In the genomic region with DNA sequence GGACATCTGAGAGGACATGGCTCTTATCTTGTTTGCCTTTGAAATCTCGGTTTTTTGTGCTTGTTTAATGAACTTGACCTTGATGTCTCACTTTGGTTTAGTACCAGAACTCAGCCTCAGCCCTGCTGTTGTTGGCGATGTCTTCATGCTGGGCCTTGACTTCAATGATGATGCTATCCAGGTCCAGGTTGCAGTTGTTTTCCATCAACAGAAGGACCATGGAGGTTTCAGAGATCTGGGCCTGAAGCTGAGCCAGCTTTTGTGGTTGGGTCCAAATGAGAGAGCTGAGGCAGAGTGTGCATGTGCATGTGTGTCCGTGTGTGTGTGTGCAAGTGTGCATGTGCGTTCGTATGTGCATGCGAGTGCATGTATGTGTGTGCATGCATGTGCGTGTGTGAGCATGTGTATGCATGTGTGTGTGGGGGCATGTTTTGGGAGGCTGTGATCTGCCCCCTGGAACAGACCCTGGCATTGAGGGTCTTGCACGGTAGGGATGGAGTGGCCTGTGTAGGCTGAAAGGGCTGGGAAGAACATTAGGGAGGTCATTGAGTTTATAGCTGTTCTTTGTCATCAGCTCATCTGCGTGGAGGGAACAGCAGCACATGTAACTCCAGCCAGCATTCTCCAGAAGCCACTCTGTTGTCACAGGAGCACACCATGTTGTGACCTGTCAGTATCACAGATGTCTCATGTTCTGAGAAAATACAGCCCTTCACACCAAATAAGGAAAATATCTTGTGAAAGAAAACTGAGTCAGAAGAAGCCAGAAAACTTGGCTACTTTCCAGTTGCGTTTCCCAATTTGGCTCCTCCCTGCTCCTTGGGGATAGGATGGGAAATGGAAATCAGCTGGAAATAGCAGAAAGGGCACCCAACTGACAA, we compare ENCODE assay signal across 14 cellular contexts. TPM values are rescaled to one million over a fixed set of nuclear protein-coding genes. Genes with fewer than 3 reads are reported as not detected.
DNase-seq lines count a peak whose midpoint lies in the region; ATAC-seq and TF ChIP-seq lines count a peak whose summit lies in the region.
"Had no signal": no experiment of that assay in that cellular context is flagged by ENCODE, and none has a peak within 500 bp of the region (broad histone marks: within the 10 kb centered on the region; RNA-seq: fewer than 3 reads in every experiment).

No MANE protein-coding gene starts in this region.

- RAD21 ChIA-PET in HCT116 (lab: Charles Lee; ENCODE audit: low non-redundant PET in 1 of 2, low total read pairs in 2 of 2, uncharacterized antibody in 2 of 2, unreplicated experiment in 2 of 2): no interaction called here

- DNase-seq in HCT116 (ENCODE audit: low read depth, low spot score) (no peak), astrocyte of the spinal cord (ENCODE audit: low read depth, low spot score) (peak; percentile 22), hepatic stellate cell (ENCODE audit: low spot score) (peak; percentile 72), stromal cell of bone marrow (ENCODE audit: low read depth) (peak; percentile 78), SHP77 (lab: John Stamatoyannopoulos, UW) (no peak), OCI-M2 (lab: John Stamatoyannopoulos, UW; ENCODE audit: unreplicated experiment) (no peak), SW 1271 (lab: John Stamatoyannopoulos, UW) (no peak)
- DNase-seq: cortex of kidney; NCI-H1694; stimulated activated CD4-positive, alpha-beta T cell treated with anti-CD3 and anti-CD28 coated beads, Interleukin-1b, Interleukin-23, amount 100 ng/mL, for 48 hours had no signal

- H3K79me2 ChIP-seq in HCT116 (ENCODE audit: insufficient read depth, low read length): no peaks in the 10 kb centered on the region

- H3K27me3 ChIP-seq in HCT116 (ENCODE audit: insufficient read depth, low read length): no peaks in the 10 kb centered on the region

- no peak for TF ChIP-seq CTCF in HCT116 (IDR thresholded peaks at IDR 0.05 in 2 of 3, conservative IDR thresholded peaks at IDR 0.05 in 1 of 3; ENCODE audit: borderline replicate concordance in 1 of 3, insufficient read depth in 1 of 3, low read depth in 2 of 3, low read length in 2 of 3)
- no peak for TF ChIP-seq CTCF in astrocyte of the spinal cord (IDR thresholded peaks at IDR 0.05; ENCODE audit: low read depth, low read length)

- no peaks in the 10 kb centered on the region for H3K36me3 ChIP-seq in HCT116 (ENCODE audit: control insufficient read depth in 1 of 2, insufficient read depth in 2 of 2, low read length in 2 of 2)

- H3K9me3 ChIP-seq in HCT116 (ENCODE audit: control insufficient read depth in 1 of 2, insufficient read depth in 1 of 2, low read depth in 1 of 2, low read length in 2 of 2): no peaks in the 10 kb centered on the region

- no peak overlapping the region for H3K27ac ChIP-seq in HCT116 (ENCODE audit: low read depth, low read length)
- H3K27ac ChIP-seq: SK-N-MC had no signal

- BruUV-seq in HCT116 (replicated peaks; lab: Mats Ljungman, UMichigan): no TSS peak

- no peaks in the 10 kb centered on the region for H4K20me1 ChIP-seq in HCT116 (ENCODE audit: insufficient read depth)

- no peak for TF ChIP-seq RAD21 in HCT116 (IDR thresholded peaks at IDR 0.05; ENCODE audit: low read depth)

- CTCF ChIA-PET in HCT116 (lab: Charles Lee): interaction anchor here (0.9 kb wide), 1 partner anchor 20 kb away, joined by 5 read pairs; no protein-coding TSS in a partner anchor

- no peak for TF ChIP-seq POLR2A in HCT116 (IDR thresholded peaks at IDR 0.05; ENCODE audit: borderline replicate concordance, extremely low read depth, insufficient read depth, insufficient read length)

- ATAC-seq in HCT116: no peak
- no peak for ATAC-seq in HG03521 (IDR thresholded peaks at IDR 0.05; ENCODE audit: unreplicated experiment)
- ATAC-seq: left colon had no signal

- H3K4me1 ChIP-seq in HCT116 (ENCODE audit: control insufficient read depth in 1 of 2, insufficient read depth in 2 of 2, low read length in 2 of 2): peaks cover 0 to 18% of the 10 kb centered on the region in 2 experiments; a peak in 1 of 4 replicates

- H3K4me3 ChIP-seq in HCT116 (replicated peaks in 1 of 2; ENCODE audit: low read depth in 1 of 2, low read length in 2 of 2): no peak overlapping the region
- H3K4me3 ChIP-seq in astrocyte of the spinal cord (ENCODE audit: low read depth, low read length): no peak overlapping the region
- H3K4me3 ChIP-seq: SK-N-MC had no signal

- intact Hi-C loops in HCT116 (cut with micrococcal nuclease): no loop called here

- H2AFZ ChIP-seq in HCT116 (ENCODE audit: low read depth, low read length, poor library complexity, severe bottlenecking): no peak overlapping the region

- no peaks in the 10 kb centered on the region for H3K9me2 ChIP-seq in HCT116 (ENCODE audit: insufficient read depth)

- POLR2A ChIA-PET in HCT116 (lab: Charles Lee): no interaction called here

- H3K4me2 ChIP-seq in HCT116 (ENCODE audit: low read length): no peak overlapping the region

- H3K9ac ChIP-seq in HCT116 (ENCODE audit: low read length): no peak overlapping the region

- in situ Hi-C loops in astrocyte of the spinal cord (cut with HindIII; ENCODE audit: low sequenced_read_pairs): no loop called here

TF ChIP-seq in HCT116, 20 proteins besides CTCF, POLR2A, EP300 and RAD21:
- TF ChIP-seq, protein P1, sequence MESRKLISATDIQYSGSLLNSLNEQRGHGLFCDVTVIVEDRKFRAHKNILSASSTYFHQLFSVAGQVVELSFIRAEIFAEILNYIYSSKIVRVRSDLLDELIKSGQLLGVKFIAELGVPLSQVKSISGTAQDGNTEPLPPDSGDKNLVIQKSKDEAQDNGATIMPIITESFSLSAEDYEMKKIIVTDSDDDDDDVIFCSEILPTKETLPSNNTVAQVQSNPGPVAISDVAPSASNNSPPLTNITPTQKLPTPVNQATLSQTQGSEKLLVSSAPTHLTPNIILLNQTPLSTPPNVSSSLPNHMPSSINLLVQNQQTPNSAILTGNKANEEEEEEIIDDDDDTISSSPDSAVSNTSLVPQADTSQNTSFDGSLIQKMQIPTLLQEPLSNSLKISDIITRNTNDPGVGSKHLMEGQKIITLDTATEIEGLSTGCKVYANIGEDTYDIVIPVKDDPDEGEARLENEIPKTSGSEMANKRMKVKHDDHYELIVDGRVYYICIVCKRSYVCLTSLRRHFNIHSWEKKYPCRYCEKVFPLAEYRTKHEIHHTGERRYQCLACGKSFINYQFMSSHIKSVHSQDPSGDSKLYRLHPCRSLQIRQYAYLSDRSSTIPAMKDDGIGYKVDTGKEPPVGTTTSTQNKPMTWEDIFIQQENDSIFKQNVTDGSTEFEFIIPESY (IDR thresholded peaks at IDR 0.05; ENCODE audit: extremely low read depth, insufficient replicate concordance, low read length): no peak
- TF ChIP-seq SRF (IDR thresholded peaks at IDR 0.05; ENCODE audit: low read depth) (peak; percentile 27; the same call in 1 of the 2 replicates), TCF7L2 (IDR thresholded peaks at IDR 0.05; ENCODE audit: borderline replicate concordance, extremely low read depth, insufficient read depth, insufficient read length) (no peak), FOSL1 (IDR thresholded peaks at IDR 0.05; ENCODE audit: low read depth) (no peak), EZH2 (IDR thresholded peaks at IDR 0.05) (no peak), CEBPB (IDR thresholded peaks at IDR 0.05; ENCODE audit: low read depth) (peak; percentile 24; the same call in 1 of the 2 replicates), POLR2AphosphoS5 (IDR thresholded peaks at IDR 0.05; ENCODE audit: low read depth, low read length) (no peak), EGR1 (IDR thresholded peaks at IDR 0.05; ENCODE audit: low read depth) (no peak), ELF1 (IDR thresholded peaks at IDR 0.05; ENCODE audit: borderline replicate concordance, low read depth) (no peak), JUND (IDR thresholded peaks at IDR 0.05) (no peak), SP1 (IDR thresholded peaks at IDR 0.05; ENCODE audit: low read depth) (no peak)
- TF ChIP-seq, protein P2, sequence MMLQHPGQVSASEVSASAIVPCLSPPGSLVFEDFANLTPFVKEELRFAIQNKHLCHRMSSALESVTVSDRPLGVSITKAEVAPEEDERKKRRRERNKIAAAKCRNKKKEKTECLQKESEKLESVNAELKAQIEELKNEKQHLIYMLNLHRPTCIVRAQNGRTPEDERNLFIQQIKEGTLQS (IDR thresholded peaks at IDR 0.05): no peak
- TF ChIP-seq, protein P3, sequence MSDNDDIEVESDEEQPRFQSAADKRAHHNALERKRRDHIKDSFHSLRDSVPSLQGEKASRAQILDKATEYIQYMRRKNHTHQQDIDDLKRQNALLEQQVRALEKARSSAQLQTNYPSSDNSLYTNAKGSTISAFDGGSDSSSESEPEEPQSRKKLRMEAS (IDR thresholded peaks at IDR 0.05): no peak
- TF ChIP-seq, protein P4, sequence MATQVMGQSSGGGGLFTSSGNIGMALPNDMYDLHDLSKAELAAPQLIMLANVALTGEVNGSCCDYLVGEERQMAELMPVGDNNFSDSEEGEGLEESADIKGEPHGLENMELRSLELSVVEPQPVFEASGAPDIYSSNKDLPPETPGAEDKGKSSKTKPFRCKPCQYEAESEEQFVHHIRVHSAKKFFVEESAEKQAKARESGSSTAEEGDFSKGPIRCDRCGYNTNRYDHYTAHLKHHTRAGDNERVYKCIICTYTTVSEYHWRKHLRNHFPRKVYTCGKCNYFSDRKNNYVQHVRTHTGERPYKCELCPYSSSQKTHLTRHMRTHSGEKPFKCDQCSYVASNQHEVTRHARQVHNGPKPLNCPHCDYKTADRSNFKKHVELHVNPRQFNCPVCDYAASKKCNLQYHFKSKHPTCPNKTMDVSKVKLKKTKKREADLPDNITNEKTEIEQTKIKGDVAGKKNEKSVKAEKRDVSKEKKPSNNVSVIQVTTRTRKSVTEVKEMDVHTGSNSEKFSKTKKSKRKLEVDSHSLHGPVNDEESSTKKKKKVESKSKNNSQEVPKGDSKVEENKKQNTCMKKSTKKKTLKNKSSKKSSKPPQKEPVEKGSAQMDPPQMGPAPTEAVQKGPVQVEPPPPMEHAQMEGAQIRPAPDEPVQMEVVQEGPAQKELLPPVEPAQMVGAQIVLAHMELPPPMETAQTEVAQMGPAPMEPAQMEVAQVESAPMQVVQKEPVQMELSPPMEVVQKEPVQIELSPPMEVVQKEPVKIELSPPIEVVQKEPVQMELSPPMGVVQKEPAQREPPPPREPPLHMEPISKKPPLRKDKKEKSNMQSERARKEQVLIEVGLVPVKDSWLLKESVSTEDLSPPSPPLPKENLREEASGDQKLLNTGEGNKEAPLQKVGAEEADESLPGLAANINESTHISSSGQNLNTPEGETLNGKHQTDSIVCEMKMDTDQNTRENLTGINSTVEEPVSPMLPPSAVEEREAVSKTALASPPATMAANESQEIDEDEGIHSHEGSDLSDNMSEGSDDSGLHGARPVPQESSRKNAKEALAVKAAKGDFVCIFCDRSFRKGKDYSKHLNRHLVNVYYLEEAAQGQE (IDR thresholded peaks at IDR 0.05; ENCODE audit: low read depth): no peak

RNA-seq across cellular contexts. Expression of a gene that starts 10.0 kb away (rescaled TPM):
- total RNA-seq in HCT116 (2021; ENCODE audit: unreplicated experiment): not detected
- polyA plus RNA-seq in HCT116 (2012): not detected in 2 replicates
- total RNA-seq: Daoy, left colon had no signal

RNA-seq across cellular contexts. Expression of a gene that starts 18.1 kb away (rescaled TPM):
- not detected for total RNA-seq in HCT116 (2021; ENCODE audit: unreplicated experiment)
- polyA plus RNA-seq in HCT116 (2012): not detected in 2 replicates
- total RNA-seq: left colon had no signal

RNA-seq across cellular contexts. Expression of a gene that starts 30.7 kb away (rescaled TPM):
- total RNA-seq in HCT116 (2021; ENCODE audit: unreplicated experiment): not detected
- polyA plus RNA-seq in HCT116 (2012): not detected in 2 replicates
- total RNA-seq: Daoy, left colon had no signal

RNA-seq across cellular contexts. Expression of a gene that starts 35.8 kb away (rescaled TPM):
- not detected for total RNA-seq in HCT116 (2021; ENCODE audit: unreplicated experiment)
- polyA plus RNA-seq in HCT116 (2012): 0.03 and 0.06 TPM in 2 replicates
- total RNA-seq: Daoy, left colon had no signal

RNA-seq across cellular contexts. Expression of a gene that starts 48.8 kb away (rescaled TPM):
- total RNA-seq in HCT116 (2021; ENCODE audit: unreplicated experiment): not detected
- polyA plus RNA-seq in HCT116 (2012): not detected in 2 replicates
- total RNA-seq: left colon had no signal

Comparison
In these comparisons a context has a peak if more than half of its experiments do, and no peak if none do; other contexts are left out.
1. DNase-seq: peak in astrocyte of the spinal cord (single experiment), hepatic stellate cell (single experiment) and stromal cell of bone marrow (single experiment); none in HCT116 (single experiment), SHP77 (0 of 2), OCI-M2 (single experiment) and SW 1271 (0 of 2).